21 cellular contexts compared by ENCODE assay signal in the genomic region with DNA sequence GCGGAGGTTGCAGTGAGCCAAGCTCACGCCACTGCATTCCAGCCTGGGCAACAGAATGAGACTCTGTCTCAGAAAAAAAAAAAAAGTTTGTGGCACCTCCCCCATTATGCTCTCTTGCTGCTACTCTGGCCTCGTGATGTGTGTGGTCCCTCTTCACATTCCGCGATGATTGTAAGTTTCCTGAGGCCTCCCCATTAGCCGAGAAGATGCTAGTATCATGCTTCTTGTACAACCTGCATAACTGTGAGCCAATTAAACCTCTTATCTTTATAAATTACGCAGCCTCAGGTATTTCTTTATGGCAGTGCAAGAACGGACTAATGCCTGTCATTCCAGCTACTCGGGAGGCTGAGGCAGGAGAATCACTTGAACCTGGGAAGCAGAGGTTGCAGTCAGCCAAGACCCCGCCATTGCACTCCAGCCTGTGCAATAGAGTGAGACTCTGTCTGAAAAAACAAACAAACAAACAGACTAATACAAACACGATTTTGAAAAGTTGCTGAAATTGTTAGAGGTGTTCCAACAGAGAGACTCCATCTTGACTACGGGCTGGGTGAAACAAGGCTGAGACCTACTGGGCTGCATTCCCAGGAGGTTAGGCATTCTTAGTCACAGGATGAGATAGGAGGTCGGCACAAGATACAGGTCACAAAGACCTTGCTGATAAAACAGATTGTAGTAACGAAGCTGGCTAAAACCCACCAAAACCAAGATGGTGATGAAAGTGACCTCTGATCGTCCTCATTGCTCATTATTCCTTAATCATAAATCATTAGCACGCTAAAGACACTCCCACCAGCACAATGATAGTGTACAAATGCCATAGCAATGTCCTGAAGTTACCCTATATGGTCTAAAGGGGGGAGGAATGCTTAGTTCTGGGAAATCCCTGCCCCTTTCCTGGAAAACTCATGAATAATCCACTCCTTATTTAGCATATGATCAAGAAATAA. TPM values are rescaled to one million over a fixed set of nuclear protein-coding genes. Genes with fewer than 3 reads are reported as not detected.
A peak's percentile ranks its signal among the peaks of the same experiment; 100 is the strongest.
DNase-seq lines count a peak whose midpoint lies in the region; ATAC-seq, FAIRE-seq and TF ChIP-seq lines count a peak whose summit lies in the region.
"Had no signal": no experiment of that assay in that cellular context is flagged by ENCODE, and none has a peak within 500 bp of the region (broad histone marks: within the 10 kb centered on the region; RNA-seq: fewer than 3 reads in every experiment).

No MANE protein-coding gene starts in this region.

- no peak for TF ChIP-seq RAD21 in HepG2 (CRISPR knock-in tag; IDR thresholded peaks at IDR 0.05)

- no peak for TF ChIP-seq POLR2A in HepG2 (IDR thresholded peaks at IDR 0.05; ENCODE audit: insufficient read depth in 1 of 2, low read depth in 2 of 2, low read length in 2 of 2)
- TF ChIP-seq POLR2A in right lobe of liver (IDR thresholded peaks at IDR 0.05), result no peak
- TF ChIP-seq POLR2A in adrenal gland (IDR thresholded peaks at IDR 0.05), result no peak

- H3K27me3 ChIP-seq in HepG2 (ENCODE audit: control insufficient read depth in 1 of 2, insufficient read depth in 2 of 2, low read length in 2 of 2) (no peaks in the 10 kb centered on the region; a peak in 1 of 5 replicates), right lobe of liver (no peaks in the 10 kb centered on the region), adrenal gland (no peaks in the 10 kb centered on the region), foreskin keratinocyte (no peaks in the 10 kb centered on the region), H7 (ENCODE audit: control insufficient read depth, insufficient read depth, low read length) (no peaks in the 10 kb centered on the region)
- H3K27me3 ChIP-seq: body of pancreas, dorsolateral prefrontal cortex, esophagus squamous epithelium, neutrophil, transverse colon had no signal

- no peak for FAIRE-seq in HepG2 (lab: Jason Lieb, UNC)

- no peak for DNase-seq in HepG2 (ENCODE audit: low spot score)
- DNase-seq in right lobe of liver, result no peak
- DNase-seq in adrenal gland, result peak; percentile 57 to 88 (median 69)
- DNase-seq in foreskin keratinocyte, result peak in 1 of 2 donors; percentile 39
- no peak for DNase-seq in NCI-H2029 (lab: John Stamatoyannopoulos, UW)
- DNase-seq in H7, result no peak
- DNase-seq: activated CD4-positive, alpha-beta T cell treated with anti-CD3 and anti-CD28 coated beads, Interleukin-2, amount 50 U/mL, for 1 hour; activated naive CD4-positive, alpha-beta T cell treated with anti-CD3 and anti-CD28 coated beads, Interleukin-2, amount 50 U/mL, for 16 hours; body of pancreas; C1 segment of cervical spinal cord; DMS79; dorsolateral prefrontal cortex; esophagus squamous epithelium; hippocampal formation; NCI-H2081 treated with DMSO at 0.1 percent for 48 hours; NCI-H526 treated with DMSO at 0.1 percent for 48 hours; stimulated activated naive CD4-positive, alpha-beta T cell treated with Interleukin-2 at 50 U/mL for 16 hours; transverse colon had no signal

- peak overlapping the region; percentile 72 for H2AFZ ChIP-seq in HepG2 (ENCODE audit: low read length)

- BruUV-seq in HepG2 (replicated peaks; lab: Mats Ljungman, UMichigan), result no TSS peak

- H3K36me3 ChIP-seq in HepG2 (replicated peaks in 1 of 2; ENCODE audit: control insufficient read depth in 1 of 2, insufficient read depth in 2 of 2, low read length in 2 of 2) (no peaks in the 10 kb centered on the region), right lobe of liver (no peaks in the 10 kb centered on the region), adrenal gland (replicated peaks in 1 of 2) (no peaks in the 10 kb centered on the region), H7 (replicated peaks; ENCODE audit: control insufficient read depth, insufficient read depth, low read length) (no peaks in the 10 kb centered on the region)
- H3K36me3 ChIP-seq: esophagus squamous epithelium, neutrophil, transverse colon had no signal

- in situ Hi-C loops in HepG2 (cut with HindIII; ENCODE audit: extremely low pct_ligation_motif_present, low pct_unique_long_range_greater_than_20kb), result no loop called here

- peak overlapping the region; percentile 53 for H3K4me2 ChIP-seq in HepG2 (ENCODE audit: low read depth, low read length)

- peaks cover 17% of the 10 kb centered on the region for H3K4me1 ChIP-seq in HepG2 (ENCODE audit: insufficient read depth, low read length)
- no peaks in the 10 kb centered on the region for H3K4me1 ChIP-seq in right lobe of liver
- H3K4me1 ChIP-seq in adrenal gland (replicated peaks in 1 of 2), result no peaks in the 10 kb centered on the region
- peaks cover 8% of the 10 kb centered on the region for H3K4me1 ChIP-seq in foreskin keratinocyte
- H3K4me1 ChIP-seq: body of pancreas, esophagus squamous epithelium, transverse colon had no signal

- no peaks in the 10 kb centered on the region for H4K20me1 ChIP-seq in HepG2 (ENCODE audit: insufficient read depth, low read length)

- H3K79me2 ChIP-seq in HepG2 (ENCODE audit: insufficient read depth, low read length), result no peaks in the 10 kb centered on the region

- POLR2A ChIA-PET in HepG2 (lab: Yijun Ruan, JAX), result interaction anchor here (1.3 to 3.8 kb wide), 2 partner anchors 8 to 80 kb away, joined by 3 to 20 read pairs; partner anchors contain the start of genes AFF4 and HSPA4

- H3K4me3 ChIP-seq in HepG2 (replicated peaks in 1 of 3; ENCODE audit: insufficient read depth in 1 of 3, low read depth in 2 of 3, low read length in 3 of 3), result no peak overlapping the region; a peak in 1 of 6 replicates
- H3K4me3 ChIP-seq in right lobe of liver, result no peak overlapping the region
- H3K4me3 ChIP-seq in adrenal gland, result no peak overlapping the region
- no peak overlapping the region for H3K4me3 ChIP-seq in H7 (ENCODE audit: insufficient read depth, low read depth, low read length)
- H3K4me3 ChIP-seq: body of pancreas, dorsolateral prefrontal cortex, esophagus squamous epithelium, transverse colon had no signal

- CTCF ChIA-PET in HepG2 (lab: Yijun Ruan, JAX; ENCODE audit: low intra/inter-chr PET ratio, low total read pairs), result no interaction called here

- H3K9ac ChIP-seq in HepG2 (ENCODE audit: insufficient read depth, low read depth, low read length), result no peak overlapping the region

- TF ChIP-seq CTCF in HepG2 (CRISPR knock-in tag; IDR thresholded peaks at IDR 0.05), result no peak
- TF ChIP-seq CTCF in right lobe of liver (IDR thresholded peaks at IDR 0.05), result no peak
- TF ChIP-seq CTCF in adrenal gland (IDR thresholded peaks at IDR 0.05), result no peak
- no peak for TF ChIP-seq CTCF in foreskin keratinocyte (conservative IDR thresholded peaks at IDR 0.05)

- TF ChIP-seq EP300 in HepG2 (IDR thresholded peaks at IDR 0.05; ENCODE audit: low read depth in 2 of 2, low read length in 2 of 2), result no peak
- TF ChIP-seq EP300 in HepG2 (CRISPR knock-in tag; IDR thresholded peaks at IDR 0.05; ENCODE audit: borderline replicate concordance), result no peak

- peak; percentile 49; the same call in 2 of the 3 replicates for ATAC-seq in HepG2
- ATAC-seq in right lobe of liver, result no peak
- ATAC-seq in foreskin keratinocyte, result peak; percentile 53
- ATAC-seq in HG02763 (IDR thresholded peaks at IDR 0.05; ENCODE audit: unreplicated experiment), result no peak
- no peak for ATAC-seq in GM21447 (IDR thresholded peaks at IDR 0.05; ENCODE audit: unreplicated experiment)
- ATAC-seq: body of pancreas had no signal

- H3K9me3 ChIP-seq in HepG2 (ENCODE audit: low read length) (no peaks in the 10 kb centered on the region), right lobe of liver (no peaks in the 10 kb centered on the region), adrenal gland (replicated peaks in 1 of 3) (no peaks in the 10 kb centered on the region)
- H3K9me3 ChIP-seq: body of pancreas, esophagus squamous epithelium, neutrophil, transverse colon had no signal

- H3K27ac ChIP-seq in HepG2 (ENCODE audit: extremely low read length, insufficient read depth, low read length), result no peak overlapping the region
- H3K27ac ChIP-seq in right lobe of liver, result no peak overlapping the region
- peak overlapping the region in 3 of 5 donors; percentile 3 to 78 (median 58) for H3K27ac ChIP-seq in adrenal gland
- H3K27ac ChIP-seq in foreskin keratinocyte, result no peak overlapping the region
- H3K27ac ChIP-seq: body of pancreas, dorsolateral prefrontal cortex, esophagus squamous epithelium, neutrophil, transverse colon had no signal

- intact Hi-C loops in HepG2 (cut with micrococcal nuclease; ENCODE audit: unreplicated experiment), result no loop called here
- intact Hi-C loops in right lobe of liver (cut with DNase I), result no loop called here
- intact Hi-C loops in adrenal gland (cut with DNase I), result loop anchor here in 1 of 2 donors (10.0 kb wide), 1 partner anchor 53 kb away; the partner anchor contains the start of gene ZCCHC10

- WGBS in HepG2 (ENCODE audit: low lambda C conversion rate), result 58% methylated on average over 16 of the region's 16 CpGs
- 72% methylated on average over 14 of the region's 16 CpGs for WGBS in right lobe of liver (ENCODE audit: insufficient coverage, low coverage, low lambda C conversion rate, missing lambda C conversion rate)
- 62 to 71% (median 66%) methylated on average over 14 to 16 of the region's 16 CpGs for WGBS in adrenal gland, 4 donors

RNA-seq across cellular contexts. Expression of gene AFF4, which starts 8.3 kb away (rescaled TPM):
- total RNA-seq in HepG2 (2016; rRNA removed; fragmentation: Illumina TruSeq; extraction: Trizol), result 22.1 and 30.5 TPM in 2 replicates
- 5.8 and 6.3 TPM in 2 replicates for total RNA-seq in HepG2 (2016; cell fraction: cytosol; rRNA removed; fragmentation: Illumina TruSeq; extraction: Trizol; ENCODE audit: low read depth)
- total RNA-seq in HepG2 (2016; cell fraction: insoluble cytoplasmic fraction; rRNA removed; fragmentation: Illumina TruSeq; extraction: Trizol), result 20.3 and 29.1 TPM in 2 replicates
- total RNA-seq in HepG2 (2016; cell fraction: membrane; rRNA removed; fragmentation: Illumina TruSeq; extraction: Trizol), result 11.4 and 13.2 TPM in 2 replicates
- 31.6 and 33.9 TPM in 2 replicates for total RNA-seq in HepG2 (2016; cell fraction: nucleus; rRNA removed; fragmentation: Illumina TruSeq; extraction: Trizol)
- polyA plus RNA-seq in HepG2 (2011; rRNA removed), result 17.6 and 25.5 TPM in 2 replicates
- 10.5 and 13.5 TPM in 2 replicates for polyA plus RNA-seq in HepG2 (2011; cell fraction: cytosol; rRNA removed)
- polyA plus RNA-seq in HepG2 (2011; cell fraction: nucleus; rRNA removed), result 35.0 and 37.1 TPM in 2 replicates
- 23.2 and 24.0 TPM in 2 replicates for polyA plus RNA-seq in HepG2 (2012)
- 0.45 and 0.51 TPM in 2 replicates for polyA plus RNA-seq in HepG2 (2016; cell fraction: cytosol; fragmentation: Illumina TruSeq; extraction: Trizol; ENCODE audit: low read depth)
- 17.9 and 19.3 TPM in 2 replicates for polyA plus RNA-seq in HepG2 (2016; cell fraction: insoluble cytoplasmic fraction; fragmentation: Illumina TruSeq; extraction: Trizol; ENCODE audit: low read depth)
- 1.7 and 2.3 TPM in 2 replicates for polyA plus RNA-seq in HepG2 (2016; cell fraction: membrane; fragmentation: Illumina TruSeq; extraction: Trizol; ENCODE audit: low read depth)
- polyA plus RNA-seq in HepG2 (2016; cell fraction: nucleus; fragmentation: Illumina TruSeq; extraction: Trizol; ENCODE audit: insufficient read depth, low read depth), result 25.1 and 25.2 TPM in 2 replicates
- polyA minus RNA-seq in HepG2 (2011; rRNA and poly(A)+ RNA removed; ENCODE audit: low replicate concordance), result 48.3 and 48.6 TPM in 2 replicates
- polyA minus RNA-seq in HepG2 (2011; cell fraction: cytosol; rRNA and poly(A)+ RNA removed), result 37.9 and 54.2 TPM in 2 replicates
- polyA minus RNA-seq in HepG2 (2011; cell fraction: nucleus; rRNA and poly(A)+ RNA removed), result 83.2 and 95.5 TPM in 2 replicates
- total RNA-seq in right lobe of liver, result 10 to 100 TPM; 16.4 to 26.8 (median 20.2) TPM
- 100 to 1,000 TPM in 1 of 8 donors, 10 to 100 TPM in 7; 42.5 to 158 (median 92.1) TPM for total RNA-seq in adrenal gland
- polyA plus RNA-seq in adrenal gland, result 100 to 1,000 TPM in 1 of 3 donors, 10 to 100 TPM in 1, 1 to 10 TPM in 1; 9.7 to 107 (median 14.6) TPM
- 52.0 and 58.0 TPM in 2 replicates for total RNA-seq in foreskin keratinocyte
- 6.4 and 6.9 TPM in 2 replicates for polyA plus RNA-seq in foreskin keratinocyte
- 25.1 and 40.9 TPM in 2 replicates for total RNA-seq in H7 (2014; rRNA removed; shearing (Covaris generic))

RNA-seq across cellular contexts. Expression of gene ZCCHC10, which starts 54.6 kb away (rescaled TPM):
- total RNA-seq in HepG2 (2016; rRNA removed; fragmentation: Illumina TruSeq; extraction: Trizol), result 40.7 and 54.8 TPM in 2 replicates
- total RNA-seq in HepG2 (2016; cell fraction: cytosol; rRNA removed; fragmentation: Illumina TruSeq; extraction: Trizol; ENCODE audit: low read depth), result 11.6 and 12.4 TPM in 2 replicates
- total RNA-seq in HepG2 (2016; cell fraction: insoluble cytoplasmic fraction; rRNA removed; fragmentation: Illumina TruSeq; extraction: Trizol), result 41.5 and 61.2 TPM in 2 replicates
- total RNA-seq in HepG2 (2016; cell fraction: membrane; rRNA removed; fragmentation: Illumina TruSeq; extraction: Trizol), result 15.4 and 19.1 TPM in 2 replicates
- total RNA-seq in HepG2 (2016; cell fraction: nucleus; rRNA removed; fragmentation: Illumina TruSeq; extraction: Trizol), result 11.7 and 15.9 TPM in 2 replicates
- 44.5 and 48.2 TPM in 2 replicates for polyA plus RNA-seq in HepG2 (2011; rRNA removed)
- 26.9 and 28.7 TPM in 2 replicates for polyA plus RNA-seq in HepG2 (2011; cell fraction: cytosol; rRNA removed)
- 4.3 and 8.5 TPM in 2 replicates for polyA plus RNA-seq in HepG2 (2011; cell fraction: nucleus; rRNA removed)
- polyA plus RNA-seq in HepG2 (2012), result 29.4 and 34.7 TPM in 2 replicates
- polyA plus RNA-seq in HepG2 (2016; cell fraction: cytosol; fragmentation: Illumina TruSeq; extraction: Trizol; ENCODE audit: low read depth), result 5.9 and 7.2 TPM in 2 replicates
- 53.3 and 59.8 TPM in 2 replicates for polyA plus RNA-seq in HepG2 (2016; cell fraction: insoluble cytoplasmic fraction; fragmentation: Illumina TruSeq; extraction: Trizol; ENCODE audit: low read depth)
- polyA plus RNA-seq in HepG2 (2016; cell fraction: membrane; fragmentation: Illumina TruSeq; extraction: Trizol; ENCODE audit: low read depth), result 12.2 and 14.0 TPM in 2 replicates
- 27.5 and 29.2 TPM in 2 replicates for polyA plus RNA-seq in HepG2 (2016; cell fraction: nucleus; fragmentation: Illumina TruSeq; extraction: Trizol; ENCODE audit: insufficient read depth, low read depth)
- 14.3 and 19.3 TPM in 2 replicates for polyA minus RNA-seq in HepG2 (2011; rRNA and poly(A)+ RNA removed; ENCODE audit: low replicate concordance)
- polyA minus RNA-seq in HepG2 (2011; cell fraction: cytosol; rRNA and poly(A)+ RNA removed), result 12.7 and 13.7 TPM in 2 replicates
- 2.6 and 4.4 TPM in 2 replicates for polyA minus RNA-seq in HepG2 (2011; cell fraction: nucleus; rRNA and poly(A)+ RNA removed)
- 10 to 100 TPM in 2 of 6 experiments, 1 to 10 TPM in 4; 2.6 to 11.0 (median 9.0) TPM for total RNA-seq in right lobe of liver
- 10 to 100 TPM in 7 of 8 donors, 1 to 10 TPM in 1; 8.3 to 39.3 (median 18.2) TPM for total RNA-seq in adrenal gland
- polyA plus RNA-seq in adrenal gland, result 10 to 100 TPM; 15.5 to 25.9 (median 20.6) TPM
- total RNA-seq in foreskin keratinocyte, result 29.7 and 31.9 TPM in 2 replicates
- 21.9 and 24.0 TPM in 2 replicates for polyA plus RNA-seq in foreskin keratinocyte
- total RNA-seq in H7 (2014; rRNA removed; shearing (Covaris generic)), result 22.3 and 24.0 TPM in 2 replicates

Comparison
In these comparisons a context has a peak if more than half of its experiments do, and no peak if none do; other contexts are left out.
1. ATAC-seq: peak in HepG2 (single experiment) and foreskin keratinocyte (single experiment); none in right lobe of liver (0 of 4), HG02763 (single experiment) and GM21447 (single experiment).
2. DNase-seq: peak in adrenal gland (7 of 7); none in HepG2 (single experiment), right lobe of liver (0 of 3), NCI-H2029 (single experiment) and H7 (single experiment).
3. H3K27ac ChIP-seq: peak in adrenal gland (3 of 5); none in HepG2 (single experiment), right lobe of liver (0 of 3) and foreskin keratinocyte (single experiment).